ENCODE assay signal across 1 cellular context in the genomic region with DNA sequence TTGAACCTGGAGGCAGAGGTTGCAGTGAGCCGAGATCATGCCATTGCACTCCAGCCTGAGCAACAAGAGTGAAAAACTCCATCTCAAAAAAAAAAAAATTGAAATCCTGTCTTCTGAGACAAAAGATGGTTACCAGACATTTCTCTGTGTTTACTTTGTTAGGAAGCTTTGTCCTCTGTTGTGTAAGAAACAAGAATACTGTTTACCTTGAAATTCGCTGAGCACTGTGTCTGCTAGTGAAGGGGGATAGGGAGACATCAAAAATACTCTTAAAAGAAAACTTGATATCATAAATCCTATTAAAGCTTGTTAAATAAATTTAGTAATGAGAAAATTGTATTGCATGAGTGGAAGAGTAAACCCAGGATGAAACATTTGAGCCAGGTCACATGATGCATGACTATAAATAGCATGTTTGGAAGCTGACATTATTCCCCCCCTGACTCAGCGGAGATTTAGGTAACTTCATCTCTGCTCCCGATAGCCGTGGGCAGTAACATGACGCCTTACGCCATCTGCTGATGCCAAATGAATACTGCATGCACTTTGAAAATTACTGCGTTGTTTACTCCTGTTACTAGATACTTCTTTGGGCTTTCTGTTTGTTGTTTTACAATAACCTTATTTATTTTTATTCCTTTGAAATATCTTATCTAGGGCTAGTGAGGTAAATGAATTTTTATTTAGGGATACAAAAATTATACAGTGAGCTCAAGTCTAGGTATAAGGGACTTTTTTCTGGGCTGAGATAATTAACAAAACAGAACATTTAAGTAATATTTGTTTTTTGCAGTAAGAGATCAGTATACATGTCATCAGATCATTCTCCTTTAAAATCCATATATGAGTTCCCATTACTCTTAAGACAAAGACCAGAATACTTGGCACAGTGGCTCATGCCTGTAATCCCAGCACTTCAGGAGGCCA.
TF ChIP-seq lines count a peak whose summit lies in the region.

No MANE protein-coding gene starts in this region.

TF ChIP-seq in HepG2, 621 proteins besides CTCF, POLR2A, EP300 and RAD21 (continued from another document):
- TF ChIP-seq, protein P1, sequence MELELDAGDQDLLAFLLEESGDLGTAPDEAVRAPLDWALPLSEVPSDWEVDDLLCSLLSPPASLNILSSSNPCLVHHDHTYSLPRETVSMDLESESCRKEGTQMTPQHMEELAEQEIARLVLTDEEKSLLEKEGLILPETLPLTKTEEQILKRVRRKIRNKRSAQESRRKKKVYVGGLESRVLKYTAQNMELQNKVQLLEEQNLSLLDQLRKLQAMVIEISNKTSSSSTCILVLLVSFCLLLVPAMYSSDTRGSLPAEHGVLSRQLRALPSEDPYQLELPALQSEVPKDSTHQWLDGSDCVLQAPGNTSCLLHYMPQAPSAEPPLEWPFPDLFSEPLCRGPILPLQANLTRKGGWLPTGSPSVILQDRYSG (CRISPR knock-in tag; IDR thresholded peaks at IDR 0.05), result no peak
- no peak for TF ChIP-seq JUND (CRISPR knock-in tag; IDR thresholded peaks at IDR 0.05)
- TF ChIP-seq, protein P2, sequence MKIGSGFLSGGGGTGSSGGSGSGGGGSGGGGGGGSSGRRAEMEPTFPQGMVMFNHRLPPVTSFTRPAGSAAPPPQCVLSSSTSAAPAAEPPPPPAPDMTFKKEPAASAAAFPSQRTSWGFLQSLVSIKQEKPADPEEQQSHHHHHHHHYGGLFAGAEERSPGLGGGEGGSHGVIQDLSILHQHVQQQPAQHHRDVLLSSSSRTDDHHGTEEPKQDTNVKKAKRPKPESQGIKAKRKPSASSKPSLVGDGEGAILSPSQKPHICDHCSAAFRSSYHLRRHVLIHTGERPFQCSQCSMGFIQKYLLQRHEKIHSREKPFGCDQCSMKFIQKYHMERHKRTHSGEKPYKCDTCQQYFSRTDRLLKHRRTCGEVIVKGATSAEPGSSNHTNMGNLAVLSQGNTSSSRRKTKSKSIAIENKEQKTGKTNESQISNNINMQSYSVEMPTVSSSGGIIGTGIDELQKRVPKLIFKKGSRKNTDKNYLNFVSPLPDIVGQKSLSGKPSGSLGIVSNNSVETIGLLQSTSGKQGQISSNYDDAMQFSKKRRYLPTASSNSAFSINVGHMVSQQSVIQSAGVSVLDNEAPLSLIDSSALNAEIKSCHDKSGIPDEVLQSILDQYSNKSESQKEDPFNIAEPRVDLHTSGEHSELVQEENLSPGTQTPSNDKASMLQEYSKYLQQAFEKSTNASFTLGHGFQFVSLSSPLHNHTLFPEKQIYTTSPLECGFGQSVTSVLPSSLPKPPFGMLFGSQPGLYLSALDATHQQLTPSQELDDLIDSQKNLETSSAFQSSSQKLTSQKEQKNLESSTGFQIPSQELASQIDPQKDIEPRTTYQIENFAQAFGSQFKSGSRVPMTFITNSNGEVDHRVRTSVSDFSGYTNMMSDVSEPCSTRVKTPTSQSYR (CRISPR knock-in tag; IDR thresholded peaks at IDR 0.05; ENCODE audit: borderline replicate concordance), result no peak
